ENCODE assay signal across 24 cellular contexts in the genomic region with DNA sequence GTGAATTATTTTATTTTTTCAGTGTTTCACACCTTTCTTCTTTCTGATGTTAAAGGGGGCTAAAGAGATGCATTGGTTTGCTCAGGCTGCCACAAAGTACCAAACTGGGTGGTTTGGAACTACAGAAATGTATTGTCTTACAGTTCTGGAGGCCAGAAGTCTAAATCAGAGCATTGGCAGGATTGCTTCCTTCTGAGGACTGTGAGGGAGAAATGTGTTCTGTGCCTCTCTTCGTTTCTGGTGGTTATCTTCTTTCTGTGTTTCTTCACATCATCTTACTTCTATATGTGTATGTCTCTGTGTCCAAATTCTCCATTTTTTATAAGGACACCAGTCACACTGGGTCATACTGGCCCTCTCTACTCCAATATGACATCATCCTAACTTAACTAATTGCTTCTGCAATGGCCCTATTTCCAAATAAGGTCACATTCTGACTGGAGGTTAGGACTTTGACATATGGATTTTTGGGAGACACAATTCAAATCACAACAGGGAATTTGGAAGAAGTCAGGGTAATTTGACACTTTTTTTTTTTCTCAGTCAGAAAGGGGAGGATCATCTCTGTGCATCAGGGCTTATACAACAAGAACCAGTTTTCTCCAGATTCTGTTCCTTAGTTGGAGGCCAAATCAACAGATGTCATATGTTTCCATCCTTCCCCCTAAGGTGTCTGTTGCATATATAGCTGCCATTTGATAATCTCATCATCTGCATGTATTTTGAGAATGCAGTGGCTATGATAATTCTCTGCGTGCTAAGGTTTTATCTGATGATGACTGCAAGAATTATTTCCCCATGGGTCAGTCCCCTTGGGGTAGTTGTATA.
"Had no signal": no experiment of that assay in that cellular context is flagged by ENCODE, and none has a peak within 500 bp of the region (broad histone marks: within the 10 kb centered on the region; RNA-seq: fewer than 3 reads in every experiment).

No MANE protein-coding gene starts in this region.

- H3K27me3 ChIP-seq: body of pancreas, cardiac muscle cell, heart right ventricle, sigmoid colon, upper lobe of left lung had no signal

- H3K27ac ChIP-seq: body of pancreas, cardiac muscle cell, epithelial cell of prostate, heart right ventricle, lower lobe of right lung, sigmoid colon, thoracic aorta, upper lobe of left lung, WERI-Rb-1 had no signal

- H3K9me3 ChIP-seq: body of pancreas, heart right ventricle, lower lobe of right lung, mucosa of descending colon, sigmoid colon, thoracic aorta, upper lobe of left lung had no signal

- H3K27me3 Mint-ChIP-seq: activated naive CD4-positive, alpha-beta T cell treated with anti-CD3 and anti-CD28 coated beads, Interleukin-2, amount 50 U/mL, for 24 hours; stimulated activated naive B cell treated with anti-CD40 and anti-IgM and Interleukin-4, amounts not matched to agents 10 μg/mL and 1 μg/mL and 100 μg/mL, for 72 hours had no signal

- H3K9me3 Mint-ChIP-seq: activated CD4-positive, alpha-beta T cell treated with anti-CD3 and anti-CD28 coated beads, Interleukin-2, amount 10 ng/mL, durations not matched to agents 7 days and 5 days; activated CD8-positive, alpha-beta T cell treated with anti-CD3 and anti-CD28 coated beads for 36 hours; activated naive CD4-positive, alpha-beta T cell treated with anti-CD3 and anti-CD28 coated beads, Interleukin-2, amount 50 U/mL, for 24 hours; activated T-helper 1 cell treated with anti-CD3 and anti-CD28 coated beads, Interleukin-12 subunit alpha, Interleukin-12 subunit beta, Interleukin-2, Interleukin-4 antibody, amounts not matched to agents 30 ng/mL and 10 ng/mL and 1 ng/mL, durations not matched to agents 14 hours and 24 hours and 36 hours had no signal

- H3K27ac Mint-ChIP-seq: activated CD4-positive, alpha-beta T cell treated with anti-CD3 and anti-CD28 coated beads, Interleukin-2, amount 10 ng/mL, durations not matched to agents 7 days and 5 days; activated CD8-positive, alpha-beta T cell treated with anti-CD3 and anti-CD28 coated beads for 36 hours; activated naive CD4-positive, alpha-beta T cell treated with anti-CD3 and anti-CD28 coated beads, Interleukin-2, amount 50 U/mL, for 24 hours; activated T-helper 1 cell treated with anti-CD3 and anti-CD28 coated beads, Interleukin-12 subunit alpha, Interleukin-12 subunit beta, Interleukin-2, Interleukin-4 antibody, amounts not matched to agents 30 ng/mL and 10 ng/mL and 1 ng/mL, durations not matched to agents 14 hours and 24 hours and 36 hours; stimulated activated naive B cell treated with anti-CD40 and anti-IgM and Interleukin-4, amounts not matched to agents 10 μg/mL and 1 μg/mL and 100 μg/mL, for 72 hours had no signal

- H3K36me3 ChIP-seq: cardiac muscle cell, heart right ventricle, lower lobe of right lung, sigmoid colon, thoracic aorta, upper lobe of left lung, WERI-Rb-1 had no signal

- H3K4me1 ChIP-seq: body of pancreas had no signal

- H3K36me3 Mint-ChIP-seq: activated naive CD4-positive, alpha-beta T cell treated with anti-CD3 and anti-CD28 coated beads, Interleukin-2, amount 50 U/mL, for 24 hours; stimulated activated naive B cell treated with anti-CD40 and anti-IgM and Interleukin-4, amounts not matched to agents 10 μg/mL and 1 μg/mL and 100 μg/mL, for 72 hours had no signal

- H3K4me1 Mint-ChIP-seq: activated CD4-positive, alpha-beta T cell treated with anti-CD3 and anti-CD28 coated beads, Interleukin-2, amount 10 ng/mL, durations not matched to agents 7 days and 5 days had no signal

- H3K4me3 ChIP-seq: body of pancreas, cardiac muscle cell, heart right ventricle, lower lobe of right lung, mucosa of descending colon, sigmoid colon, smooth muscle cell, thoracic aorta, upper lobe of left lung had no signal

- H3K4me3 Mint-ChIP-seq: activated CD4-positive, alpha-beta T cell treated with anti-CD3 and anti-CD28 coated beads, Interleukin-2, amount 10 ng/mL, durations not matched to agents 7 days and 5 days; activated CD8-positive, alpha-beta T cell treated with anti-CD3 and anti-CD28 coated beads for 36 hours; activated naive CD4-positive, alpha-beta T cell treated with anti-CD3 and anti-CD28 coated beads, Interleukin-2, amount 50 U/mL, for 24 hours; activated T-helper 1 cell treated with anti-CD3 and anti-CD28 coated beads, Interleukin-12 subunit alpha, Interleukin-12 subunit beta, Interleukin-2, Interleukin-4 antibody, amounts not matched to agents 30 ng/mL and 10 ng/mL and 1 ng/mL, durations not matched to agents 14 hours and 24 hours and 36 hours; stimulated activated naive B cell treated with anti-CD40 and anti-IgM and Interleukin-4, amounts not matched to agents 10 μg/mL and 1 μg/mL and 100 μg/mL, for 72 hours had no signal

- DNase-seq: activated CD4-positive, alpha-beta T cell treated with anti-CD3 and anti-CD28 coated beads, Interleukin-2, amount 10 ng/mL, durations not matched to agents 7 days and 5 days; activated CD4-positive, CD25-positive, alpha-beta regulatory T cell treated with anti-CD3 and anti-CD28 coated beads, Interleukin-2, amount 50 U/mL, for 72 hours; activated CD8-positive, alpha-beta T cell treated with anti-CD3 and anti-CD28 coated beads for 36 hours; activated gamma-delta T cell treated with Interleukin-2 at 50 U/mL for 16 hours; anterior cingulate cortex; body of pancreas; cortex of kidney; heart right ventricle; left colon; lower lobe of right lung; mesendoderm; mucosa of descending colon; sigmoid colon; stimulated activated CD4-positive, alpha-beta T cell treated with anti-CD3 and anti-CD28 coated beads, Interleukin-2, amount 100 ng/mL, for 48 hours; stimulated activated CD8-positive, alpha-beta memory T cell treated with anti-CD3 and anti-CD28 coated beads, Interleukin-4, amount 100 ng/mL, for 48 hours; stimulated activated naive B cell treated with anti-CD40 and anti-IgM and Interleukin-4, amounts not matched to agents 10 μg/mL and 1 μg/mL and 100 μg/mL, for 72 hours; upper lobe of left lung; WERI-Rb-1 had no signal
